ENCODE assay signal across 1 cellular context in the genomic region with DNA sequence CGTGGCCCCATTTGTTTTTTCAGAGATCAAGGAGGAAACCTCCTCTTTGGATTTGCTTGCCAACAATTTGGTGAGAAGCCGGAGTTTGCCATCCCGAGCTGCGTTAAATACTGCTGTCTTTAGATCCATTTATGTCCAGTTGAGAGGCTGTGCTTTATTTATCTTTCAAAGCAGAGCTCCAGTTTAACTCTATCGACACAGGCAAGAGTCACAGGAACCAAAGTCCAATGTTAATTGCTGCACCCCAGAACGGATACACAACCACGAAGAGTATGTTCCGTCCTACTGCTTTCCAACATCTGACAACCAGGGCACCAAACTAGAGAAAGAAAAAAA.
TF ChIP-seq lines count a peak whose summit lies in the region.

No MANE protein-coding gene starts in this region.

TF ChIP-seq in HepG2, 621 proteins besides CTCF, POLR2A, EP300 and RAD21 (continued from another document):
- TF ChIP-seq, protein P1, sequence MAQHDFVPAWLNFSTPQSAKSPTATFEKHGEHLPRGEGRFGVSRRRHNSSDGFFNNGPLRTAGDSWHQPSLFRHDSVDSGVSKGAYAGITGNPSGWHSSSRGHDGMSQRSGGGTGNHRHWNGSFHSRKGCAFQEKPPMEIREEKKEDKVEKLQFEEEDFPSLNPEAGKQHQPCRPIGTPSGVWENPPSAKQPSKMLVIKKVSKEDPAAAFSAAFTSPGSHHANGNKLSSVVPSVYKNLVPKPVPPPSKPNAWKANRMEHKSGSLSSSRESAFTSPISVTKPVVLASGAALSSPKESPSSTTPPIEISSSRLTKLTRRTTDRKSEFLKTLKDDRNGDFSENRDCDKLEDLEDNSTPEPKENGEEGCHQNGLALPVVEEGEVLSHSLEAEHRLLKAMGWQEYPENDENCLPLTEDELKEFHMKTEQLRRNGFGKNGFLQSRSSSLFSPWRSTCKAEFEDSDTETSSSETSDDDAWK (CRISPR knock-in tag; IDR thresholded peaks at IDR 0.05), result no peak
- TF ChIP-seq ZBTB8A (CRISPR knock-in tag; IDR thresholded peaks at IDR 0.05; ENCODE audit: borderline replicate concordance, low read depth) (no peak), SP4 (CRISPR knock-in tag; IDR thresholded peaks at IDR 0.05) (no peak), NR2F1 (CRISPR knock-in tag; IDR thresholded peaks at IDR 0.05) (no peak), ZFP36L1 (CRISPR knock-in tag; IDR thresholded peaks at IDR 0.05) (no peak), ATF7 (IDR thresholded peaks at IDR 0.05) (no peak), ATF7 (CRISPR knock-in tag; IDR thresholded peaks at IDR 0.05) (no peak), PITX1 (CRISPR knock-in tag; IDR thresholded peaks at IDR 0.05) (no peak), NCOA2 (CRISPR knock-in tag; IDR thresholded peaks at IDR 0.05) (peak; percentile 41; the same call in 1 of the 2 replicates), POLR2G (IDR thresholded peaks at IDR 0.05; ENCODE audit: low read depth, low read length) (no peak)
- TF ChIP-seq, protein P2, sequence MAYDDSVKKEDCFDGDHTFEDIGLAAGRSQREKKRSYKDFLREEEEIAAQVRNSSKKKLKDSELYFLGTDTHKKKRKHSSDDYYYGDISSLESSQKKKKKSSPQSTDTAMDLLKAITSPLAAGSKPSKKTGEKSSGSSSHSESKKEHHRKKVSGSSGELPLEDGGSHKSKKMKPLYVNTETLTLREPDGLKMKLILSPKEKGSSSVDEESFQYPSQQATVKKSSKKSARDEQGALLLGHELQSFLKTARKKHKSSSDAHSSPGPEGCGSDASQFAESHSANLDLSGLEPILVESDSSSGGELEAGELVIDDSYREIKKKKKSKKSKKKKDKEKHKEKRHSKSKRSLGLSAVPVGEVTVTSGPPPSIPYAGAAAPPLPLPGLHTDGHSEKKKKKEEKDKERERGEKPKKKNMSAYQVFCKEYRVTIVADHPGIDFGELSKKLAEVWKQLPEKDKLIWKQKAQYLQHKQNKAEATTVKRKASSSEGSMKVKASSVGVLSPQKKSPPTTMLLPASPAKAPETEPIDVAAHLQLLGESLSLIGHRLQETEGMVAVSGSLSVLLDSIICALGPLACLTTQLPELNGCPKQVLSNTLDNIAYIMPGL (CRISPR knock-in tag; IDR thresholded peaks at IDR 0.05; ENCODE audit: borderline replicate concordance in 1 of 2, low read depth in 1 of 2), result peak in 1 of 2 experiments; percentile 37; a peak in 1 of 4 replicates
- TF ChIP-seq, protein P3, sequence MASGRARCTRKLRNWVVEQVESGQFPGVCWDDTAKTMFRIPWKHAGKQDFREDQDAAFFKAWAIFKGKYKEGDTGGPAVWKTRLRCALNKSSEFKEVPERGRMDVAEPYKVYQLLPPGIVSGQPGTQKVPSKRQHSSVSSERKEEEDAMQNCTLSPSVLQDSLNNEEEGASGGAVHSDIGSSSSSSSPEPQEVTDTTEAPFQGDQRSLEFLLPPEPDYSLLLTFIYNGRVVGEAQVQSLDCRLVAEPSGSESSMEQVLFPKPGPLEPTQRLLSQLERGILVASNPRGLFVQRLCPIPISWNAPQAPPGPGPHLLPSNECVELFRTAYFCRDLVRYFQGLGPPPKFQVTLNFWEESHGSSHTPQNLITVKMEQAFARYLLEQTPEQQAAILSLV (CRISPR knock-in tag; IDR thresholded peaks at IDR 0.05; ENCODE audit: borderline replicate concordance), result no peak
